28 cellular contexts compared by ENCODE assay signal in the genomic region with DNA sequence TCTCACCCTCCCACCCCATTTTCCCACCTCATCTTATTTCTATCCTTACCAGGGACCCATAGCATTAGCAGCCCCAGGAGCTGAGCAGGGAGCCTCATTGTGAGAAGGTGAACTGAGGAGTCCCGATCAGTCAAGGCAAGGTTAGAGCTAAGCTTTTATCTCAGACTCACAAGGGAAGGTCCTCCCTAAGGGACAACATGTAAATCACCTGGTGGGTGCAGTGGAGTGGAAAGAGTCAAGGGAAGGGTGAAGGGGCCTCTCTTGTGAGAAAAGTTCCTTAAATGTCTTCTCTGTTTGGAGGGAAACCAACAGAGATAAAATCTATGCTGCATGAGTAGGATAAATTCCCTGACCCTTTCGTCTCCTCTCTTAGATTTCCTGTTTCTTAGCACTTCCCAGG.
"Had no signal": no experiment of that assay in that cellular context is flagged by ENCODE, and none has a peak within 500 bp of the region (broad histone marks: within the 10 kb centered on the region; RNA-seq: fewer than 3 reads in every experiment).

No MANE protein-coding gene starts in this region.

- H3K4me1 Mint-ChIP-seq: mesothelial cell of epicardium had no signal

- H3K27ac Mint-ChIP-seq: immature natural killer cell; mesothelial cell of epicardium; naive thymus-derived CD4-positive, alpha-beta T cell; natural killer cell treated with Interleukin-12 subunit alpha and Interleukin-12 subunit beta and Interleukin-15 and Interleukin-18, amount 100 ng/mL, for 72 hours; progenitor cell of endocrine pancreas; stimulated activated naive B cell treated with anti-CD40 and anti-IgM and Interleukin-4, amounts not matched to agents 10 μg/mL and 1 μg/mL and 100 μg/mL, for 72 hours had no signal

- ATAC-seq: left colon; left lung; lower lobe of right lung; mucosa of descending colon; naive thymus-derived CD4-positive, alpha-beta T cell; natural killer cell treated with Interleukin-12 subunit alpha and Interleukin-12 subunit beta and Interleukin-15 and Interleukin-18, amount 100 ng/mL, for 72 hours; sciatic nerve; stimulated activated naive B cell treated with anti-CD40 and anti-IgM and Interleukin-4, amounts not matched to agents 10 μg/mL and 1 μg/mL and 100 μg/mL, for 72 hours; stimulated activated naive CD8-positive, alpha-beta T cell treated with anti-CD3 and anti-CD28 coated beads, Interleukin-15, Interleukin-2, amounts not matched to agents 100 U/mL and 50 U/mL, for 24 hours had no signal

- H3K4me3 Mint-ChIP-seq: immature natural killer cell; mesothelial cell of epicardium; naive thymus-derived CD4-positive, alpha-beta T cell; natural killer cell treated with Interleukin-12 subunit alpha and Interleukin-12 subunit beta and Interleukin-15 and Interleukin-18, amount 100 ng/mL, for 72 hours; stimulated activated naive B cell treated with anti-CD40 and anti-IgM and Interleukin-4, amounts not matched to agents 10 μg/mL and 1 μg/mL and 100 μg/mL, for 72 hours had no signal

- H3K36me3 ChIP-seq: left lung, lower lobe of right lung, ovary, right atrium auricular region, stomach, thyroid gland, transverse colon, upper lobe of left lung, vagina had no signal

- H3K27ac ChIP-seq: left lung, lower lobe of right lung, ovary, right atrium auricular region, skin epidermis, stomach, testis, thyroid gland, transverse colon, upper lobe of left lung, vagina had no signal

- H3K9me3 ChIP-seq: left lung, lower lobe of right lung, mucosa of descending colon, ovary, right atrium auricular region, stomach, testis, thyroid gland, transverse colon, upper lobe of left lung, vagina had no signal

- H3K9me3 Mint-ChIP-seq: immature natural killer cell; naive thymus-derived CD4-positive, alpha-beta T cell; natural killer cell treated with Interleukin-12 subunit alpha and Interleukin-12 subunit beta and Interleukin-15 and Interleukin-18, amount 100 ng/mL, for 72 hours; stimulated activated naive B cell treated with anti-CD40 and anti-IgM and Interleukin-4, amounts not matched to agents 10 μg/mL and 1 μg/mL and 100 μg/mL, for 72 hours had no signal

- H3K36me3 Mint-ChIP-seq: immature natural killer cell; mesothelial cell of epicardium; naive thymus-derived CD4-positive, alpha-beta T cell; natural killer cell treated with Interleukin-12 subunit alpha and Interleukin-12 subunit beta and Interleukin-15 and Interleukin-18, amount 100 ng/mL, for 72 hours; stimulated activated naive B cell treated with anti-CD40 and anti-IgM and Interleukin-4, amounts not matched to agents 10 μg/mL and 1 μg/mL and 100 μg/mL, for 72 hours had no signal

- H3K4me3 ChIP-seq: left lung, lower lobe of right lung, mucosa of descending colon, ovary, right atrium auricular region, skin epidermis, stomach, testis, thyroid gland, transverse colon, upper lobe of left lung, vagina had no signal

- DNase-seq: immature natural killer cell; kidney; left colon; left lung; lower lobe of right lung; mammary epithelial cell; mesenchymal stem cell; mucosa of descending colon; naive thymus-derived CD4-positive, alpha-beta T cell; ovary; stimulated activated CD4-positive, alpha-beta T cell treated with anti-CD3 and anti-CD28 coated beads, Interleukin-12 subunit alpha, Interleukin-12 subunit beta, amount 100 ng/mL, for 4 hours; stimulated activated CD4-positive, alpha-beta T cell treated with anti-CD3 and anti-CD28 coated beads, Interleukin-15, amount 100 ng/mL, for 24 hours; stimulated activated CD4-positive, alpha-beta T cell treated with anti-CD3 and anti-CD28 coated beads, Interleukin-2, amount 100 ng/mL, for 24 hours; stimulated activated CD4-positive, alpha-beta T cell treated with anti-CD3 and anti-CD28 coated beads, Interleukin-4, amount 100 ng/mL, for 1 hour; stimulated activated naive B cell treated with anti-CD40 and anti-IgM and Interleukin-4, amounts not matched to agents 10 μg/mL and 1 μg/mL and 100 μg/mL, for 72 hours; stimulated activated naive CD8-positive, alpha-beta T cell treated with anti-CD3 and anti-CD28 coated beads, Interleukin-15, Interleukin-2, amounts not matched to agents 100 U/mL and 50 U/mL, for 24 hours; stomach; testis; thyroid gland; transverse colon; upper lobe of left lung had no signal

- H3K4me1 ChIP-seq: left lung, lower lobe of right lung, right atrium auricular region, stomach, testis, thyroid gland, transverse colon, upper lobe of left lung, vagina had no signal

- H3K27me3 ChIP-seq: ovary, testis, thyroid gland, upper lobe of left lung, vagina had no signal
